In the genomic region with DNA sequence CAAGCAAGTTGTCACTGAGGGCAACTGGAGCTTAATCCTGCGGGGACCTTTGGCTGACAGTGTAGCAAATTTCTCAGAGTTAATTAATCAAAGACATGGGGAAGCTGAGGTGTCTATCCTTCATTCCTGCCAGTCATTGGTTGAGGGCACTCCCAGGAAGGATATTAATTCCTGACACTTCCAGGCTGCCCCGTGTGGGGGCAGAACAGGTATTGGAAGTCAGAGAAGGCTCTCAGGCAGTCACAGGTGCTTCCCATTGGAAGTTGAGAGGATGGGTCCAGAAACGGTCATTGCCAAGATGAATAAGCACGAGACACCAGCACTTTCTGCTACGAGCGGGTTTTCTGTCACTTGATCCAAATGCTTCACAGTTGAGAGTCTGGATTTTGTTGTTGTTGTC, we compare ENCODE assay signal across 1 cellular context.
TF ChIP-seq lines count a peak whose summit lies in the region.

No MANE protein-coding gene starts in this region.

TF ChIP-seq in HCT116, 20 proteins besides CTCF, POLR2A, EP300 and RAD21:
- TF ChIP-seq SIN3A (IDR thresholded peaks at IDR 0.05; ENCODE audit: low read depth) (no peak), SP1 (IDR thresholded peaks at IDR 0.05; ENCODE audit: low read depth) (no peak), EGR1 (IDR thresholded peaks at IDR 0.05; ENCODE audit: low read depth) (no peak), ZFX (IDR thresholded peaks at IDR 0.05) (no peak), ELF1 (IDR thresholded peaks at IDR 0.05; ENCODE audit: borderline replicate concordance, low read depth) (no peak), FOSL1 (IDR thresholded peaks at IDR 0.05; ENCODE audit: low read depth) (no peak), TCF7L2 (IDR thresholded peaks at IDR 0.05; ENCODE audit: borderline replicate concordance, extremely low read depth, insufficient read depth, insufficient read length) (no peak), EZH2 (IDR thresholded peaks at IDR 0.05) (no peak), CEBPB (IDR thresholded peaks at IDR 0.05; ENCODE audit: low read depth) (no peak), CBX3 (IDR thresholded peaks at IDR 0.05; ENCODE audit: low read depth) (no peak), SRF (IDR thresholded peaks at IDR 0.05; ENCODE audit: low read depth) (no peak), ZNF274 (IDR thresholded peaks at IDR 0.05; ENCODE audit: low read depth, low read length) (no peak), JUND (IDR thresholded peaks at IDR 0.05) (no peak), YY1 (IDR thresholded peaks at IDR 0.05; ENCODE audit: extremely low read depth, insufficient replicate concordance, low read depth, low read length) (no peak), POLR2AphosphoS5 (IDR thresholded peaks at IDR 0.05; ENCODE audit: low read depth, low read length) (no peak)
- TF ChIP-seq, protein P1, sequence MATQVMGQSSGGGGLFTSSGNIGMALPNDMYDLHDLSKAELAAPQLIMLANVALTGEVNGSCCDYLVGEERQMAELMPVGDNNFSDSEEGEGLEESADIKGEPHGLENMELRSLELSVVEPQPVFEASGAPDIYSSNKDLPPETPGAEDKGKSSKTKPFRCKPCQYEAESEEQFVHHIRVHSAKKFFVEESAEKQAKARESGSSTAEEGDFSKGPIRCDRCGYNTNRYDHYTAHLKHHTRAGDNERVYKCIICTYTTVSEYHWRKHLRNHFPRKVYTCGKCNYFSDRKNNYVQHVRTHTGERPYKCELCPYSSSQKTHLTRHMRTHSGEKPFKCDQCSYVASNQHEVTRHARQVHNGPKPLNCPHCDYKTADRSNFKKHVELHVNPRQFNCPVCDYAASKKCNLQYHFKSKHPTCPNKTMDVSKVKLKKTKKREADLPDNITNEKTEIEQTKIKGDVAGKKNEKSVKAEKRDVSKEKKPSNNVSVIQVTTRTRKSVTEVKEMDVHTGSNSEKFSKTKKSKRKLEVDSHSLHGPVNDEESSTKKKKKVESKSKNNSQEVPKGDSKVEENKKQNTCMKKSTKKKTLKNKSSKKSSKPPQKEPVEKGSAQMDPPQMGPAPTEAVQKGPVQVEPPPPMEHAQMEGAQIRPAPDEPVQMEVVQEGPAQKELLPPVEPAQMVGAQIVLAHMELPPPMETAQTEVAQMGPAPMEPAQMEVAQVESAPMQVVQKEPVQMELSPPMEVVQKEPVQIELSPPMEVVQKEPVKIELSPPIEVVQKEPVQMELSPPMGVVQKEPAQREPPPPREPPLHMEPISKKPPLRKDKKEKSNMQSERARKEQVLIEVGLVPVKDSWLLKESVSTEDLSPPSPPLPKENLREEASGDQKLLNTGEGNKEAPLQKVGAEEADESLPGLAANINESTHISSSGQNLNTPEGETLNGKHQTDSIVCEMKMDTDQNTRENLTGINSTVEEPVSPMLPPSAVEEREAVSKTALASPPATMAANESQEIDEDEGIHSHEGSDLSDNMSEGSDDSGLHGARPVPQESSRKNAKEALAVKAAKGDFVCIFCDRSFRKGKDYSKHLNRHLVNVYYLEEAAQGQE (IDR thresholded peaks at IDR 0.05; ENCODE audit: low read depth), result no peak
- TF ChIP-seq, protein P2, sequence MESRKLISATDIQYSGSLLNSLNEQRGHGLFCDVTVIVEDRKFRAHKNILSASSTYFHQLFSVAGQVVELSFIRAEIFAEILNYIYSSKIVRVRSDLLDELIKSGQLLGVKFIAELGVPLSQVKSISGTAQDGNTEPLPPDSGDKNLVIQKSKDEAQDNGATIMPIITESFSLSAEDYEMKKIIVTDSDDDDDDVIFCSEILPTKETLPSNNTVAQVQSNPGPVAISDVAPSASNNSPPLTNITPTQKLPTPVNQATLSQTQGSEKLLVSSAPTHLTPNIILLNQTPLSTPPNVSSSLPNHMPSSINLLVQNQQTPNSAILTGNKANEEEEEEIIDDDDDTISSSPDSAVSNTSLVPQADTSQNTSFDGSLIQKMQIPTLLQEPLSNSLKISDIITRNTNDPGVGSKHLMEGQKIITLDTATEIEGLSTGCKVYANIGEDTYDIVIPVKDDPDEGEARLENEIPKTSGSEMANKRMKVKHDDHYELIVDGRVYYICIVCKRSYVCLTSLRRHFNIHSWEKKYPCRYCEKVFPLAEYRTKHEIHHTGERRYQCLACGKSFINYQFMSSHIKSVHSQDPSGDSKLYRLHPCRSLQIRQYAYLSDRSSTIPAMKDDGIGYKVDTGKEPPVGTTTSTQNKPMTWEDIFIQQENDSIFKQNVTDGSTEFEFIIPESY (IDR thresholded peaks at IDR 0.05; ENCODE audit: extremely low read depth, insufficient replicate concordance, low read length), result no peak
- TF ChIP-seq, protein P3, sequence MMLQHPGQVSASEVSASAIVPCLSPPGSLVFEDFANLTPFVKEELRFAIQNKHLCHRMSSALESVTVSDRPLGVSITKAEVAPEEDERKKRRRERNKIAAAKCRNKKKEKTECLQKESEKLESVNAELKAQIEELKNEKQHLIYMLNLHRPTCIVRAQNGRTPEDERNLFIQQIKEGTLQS (IDR thresholded peaks at IDR 0.05), result no peak
- TF ChIP-seq, protein P4, sequence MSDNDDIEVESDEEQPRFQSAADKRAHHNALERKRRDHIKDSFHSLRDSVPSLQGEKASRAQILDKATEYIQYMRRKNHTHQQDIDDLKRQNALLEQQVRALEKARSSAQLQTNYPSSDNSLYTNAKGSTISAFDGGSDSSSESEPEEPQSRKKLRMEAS (IDR thresholded peaks at IDR 0.05), result no peak
